ENCODE assay signal across 11 cellular contexts in genomic region chr3:20324664-20325478, GRCh38.
DNase-seq lines count a peak whose midpoint lies in the region; ATAC-seq lines count a peak whose summit lies in the region.
"Had no signal": no experiment of that assay in that cellular context is flagged by ENCODE, and none has a peak within 500 bp of the region (broad histone marks: within the 10 kb centered on the region; RNA-seq: fewer than 3 reads in every experiment).

No MANE protein-coding gene starts in this region.

- peak; percentile 97 for ATAC-seq in GM18867 (IDR thresholded peaks at IDR 0.05; ENCODE audit: unreplicated experiment)
- peak; percentile 100 for ATAC-seq in HG03558 (IDR thresholded peaks at IDR 0.05; ENCODE audit: extremely low read depth, unreplicated experiment)

- no peaks in the 10 kb centered on the region for H3K36me3 Mint-ChIP-seq in T-helper 2 cell treated with Interferon-gamma antibody and Interleukin-4, amounts not matched to agents 5 μg/mL and 100 μg/mL, for 36 hours (ENCODE audit: low read depth)

- no peaks in the 10 kb centered on the region for H3K9me3 Mint-ChIP-seq in T-helper 2 cell treated with Interferon-gamma antibody and Interleukin-4, amounts not matched to agents 5 μg/mL and 100 μg/mL, for 36 hours

- in situ Hi-C loops in HAP-1 (cut with MboI; ENCODE audit: low sequenced_read_pairs) = no loop called here

- H3K9me3 ChIP-seq in HAP-1 = no peaks in the 10 kb centered on the region

- no peaks in the 10 kb centered on the region for H3K27me3 Mint-ChIP-seq in T-helper 2 cell treated with Interferon-gamma antibody and Interleukin-4, amounts not matched to agents 5 μg/mL and 100 μg/mL, for 36 hours (ENCODE audit: low read depth)

- DNase-seq in HAP-1 (ENCODE audit: low spot score in 2 of 2) = peak; percentile 22 to 58
- peak; percentile 9 for DNase-seq in globus pallidus (ENCODE audit: low spot score)
- no peak for DNase-seq in mucosa of gallbladder (ENCODE audit: low spot score)
- DNase-seq in NCI-H2171 treated with DMSO at 0.1 percent for 48 hours (lab: John Stamatoyannopoulos, UW) = no peak
- no peak for DNase-seq in NCI-H524 treated with DMSO at 0.1 percent for 48 hours (lab: John Stamatoyannopoulos, UW)
- DNase-seq in T-helper 2 cell treated with Interferon-gamma antibody and Interleukin-4, amounts not matched to agents 5 μg/mL and 100 μg/mL, for 36 hours (ENCODE audit: low spot score) = no peak
- DNase-seq: activated naive CD4-positive, alpha-beta T cell; midbrain; SHP77 had no signal

- H3K4me3 Mint-ChIP-seq in T-helper 2 cell treated with Interferon-gamma antibody and Interleukin-4, amounts not matched to agents 5 μg/mL and 100 μg/mL, for 36 hours = no peak overlapping the region

- no peak overlapping the region for H3K4me3 ChIP-seq in HAP-1

- H3K36me3 ChIP-seq in HAP-1 (replicated peaks) = no peaks in the 10 kb centered on the region

- no peaks in the 10 kb centered on the region for H3K4me1 Mint-ChIP-seq in T-helper 2 cell treated with Interferon-gamma antibody and Interleukin-4, amounts not matched to agents 5 μg/mL and 100 μg/mL, for 36 hours (ENCODE audit: low read depth)

- no peaks in the 10 kb centered on the region for H3K27me3 ChIP-seq in HAP-1 (ENCODE audit: low read depth)

- H3K27ac Mint-ChIP-seq in T-helper 2 cell treated with Interferon-gamma antibody and Interleukin-4, amounts not matched to agents 5 μg/mL and 100 μg/mL, for 36 hours = no peak overlapping the region

- H3K4me1 ChIP-seq in HAP-1 = peaks cover 9% of the 10 kb centered on the region

Comparison
In these comparisons a context has a peak if more than half of its experiments do, and no peak if none do; other contexts are left out.
1. DNase-seq: peak in HAP-1 (2 of 2) and globus pallidus (single experiment); none in mucosa of gallbladder (single experiment), NCI-H2171 treated with DMSO at 0.1 percent for 48 hours (single experiment), NCI-H524 treated with DMSO at 0.1 percent for 48 hours (single experiment) and T-helper 2 cell treated with Interferon-gamma antibody and Interleukin-4, amounts not matched to agents 5 μg/mL and 100 μg/mL, for 36 hours (single experiment).